ENCODE assay signal across 24 cellular contexts in genomic region chr20:14922503-14923267, GRCh38.
"Had no signal": no experiment of that assay in that cellular context is flagged by ENCODE, and none has a peak within 500 bp of the region (broad histone marks: within the 10 kb centered on the region; RNA-seq: fewer than 3 reads in every experiment).

No MANE protein-coding gene starts in this region.

- DNase-seq: cortex of kidney; effector memory CD4-positive, alpha-beta T cell; esophagus squamous epithelium; foreskin fibroblast; immature natural killer cell; left colon; left ventricle myocardium superior; mesendoderm; naive thymus-derived CD4-positive, alpha-beta T cell; nephron progenitor cell; posterior cingulate gyrus; sigmoid colon; stimulated activated CD4-positive, alpha-beta T cell treated with anti-CD3 and anti-CD28 coated beads, Interleukin-2, amount 100 ng/mL, for 24 hours; stimulated activated CD4-positive, alpha-beta T cell treated with anti-CD3 and anti-CD28 coated beads, Interleukin-4, amount 100 ng/mL, for 4 hours; stimulated activated naive CD4-positive, alpha-beta T cell; stomach; substantia nigra; uterus had no signal

- H3K27me3 ChIP-seq: esophagus squamous epithelium, gastroesophageal sphincter, right atrium auricular region, sigmoid colon, stomach, uterus had no signal

- H3K9me3 ChIP-seq: esophagus squamous epithelium, gastroesophageal sphincter, right atrium auricular region, sigmoid colon, stomach, thoracic aorta, uterus had no signal

- FAIRE-seq: endometrium had no signal

- H3K36me3 ChIP-seq: esophagus squamous epithelium, gastroesophageal sphincter, right atrium auricular region, sigmoid colon, stomach, thoracic aorta, uterus had no signal

- H3K4me1 ChIP-seq: gastroesophageal sphincter, right atrium auricular region, uterus had no signal

- H3K27ac ChIP-seq: epithelial cell of prostate, esophagus squamous epithelium, gastroesophageal sphincter, right atrium auricular region, sigmoid colon, skin epidermis, stomach, thoracic aorta, uterus had no signal

- ATAC-seq: gastroesophageal sphincter; left colon; left ventricle myocardium superior; naive thymus-derived CD4-positive, alpha-beta T cell had no signal

- H3K4me3 ChIP-seq: esophagus squamous epithelium, gastroesophageal sphincter, right atrium auricular region, sigmoid colon, skin epidermis, stomach, thoracic aorta, uterus had no signal
